8 cellular contexts compared by ENCODE assay signal in genomic region chr2:187453078-187453641, GRCh38. TPM values are rescaled to one million over a fixed set of nuclear protein-coding genes. Genes with fewer than 3 reads are reported as not detected.
DNase-seq lines count a peak whose midpoint lies in the region; ATAC-seq, FAIRE-seq and TF ChIP-seq lines count a peak whose summit lies in the region.

No MANE protein-coding gene starts in this region.

- H3K4me1 ChIP-seq in BE2C: no peaks in the 10 kb centered on the region

- TF ChIP-seq CTCF in BE2C (IDR thresholded peaks at IDR 0.05; ENCODE audit: low read depth, low read length): peak; percentile 24; the same call in 1 of the 2 replicates
- no peak for TF ChIP-seq CTCF in omental fat pad (IDR thresholded peaks at IDR 0.05)

- FAIRE-seq in islet of Langerhans (lab: Jason Lieb, UNC): peak; percentile 99

- no peak for ATAC-seq in omental fat pad (ENCODE audit: low FRiP score)
- ATAC-seq in HG03139 (IDR thresholded peaks at IDR 0.05; ENCODE audit: unreplicated experiment): no peak

- no peak overlapping the region for H3K4me3 ChIP-seq in BE2C (ENCODE audit: low read depth, low read length)

- H3K9me3 ChIP-seq in BE2C: no peaks in the 10 kb centered on the region

- no peak for DNase-seq in BE2C
- DNase-seq in HS-5 (ENCODE audit: low read depth): peak; percentile 29
- peak; percentile 35 for DNase-seq in SKM-1 treated with dmso at 0.1 percent for 144 hours (lab: John Stamatoyannopoulos, UW; ENCODE audit: unreplicated experiment)
- DNase-seq in NCI-H2196 treated with DMSO at 0.1 percent for 48 hours (lab: John Stamatoyannopoulos, UW; ENCODE audit: unreplicated experiment): no peak
- DNase-seq in GM19238 (ENCODE audit: insufficient read length, low spot score): no peak
- DNase-seq in omental fat pad (ENCODE audit: low spot score): no peak

- H3K27me3 ChIP-seq in BE2C: no peaks in the 10 kb centered on the region

- H3K36me3 ChIP-seq in BE2C: no peaks in the 10 kb centered on the region

RNA-seq across cellular contexts. Expression of gene CALCRL, which starts 5.1 kb away (rescaled TPM):
- polyA plus RNA-seq in BE2C (2012; ENCODE audit: insufficient read depth, insufficient read length, low read depth): 0.60 TPM
- 100 to 1,000 TPM; 123 to 264 (median 174) TPM for total RNA-seq in omental fat pad

Comparison
In these comparisons a context has a peak if more than half of its experiments do, and no peak if none do; other contexts are left out.
1. DNase-seq: peak in HS-5 (single experiment) and SKM-1 treated with dmso at 0.1 percent for 144 hours (single experiment); none in BE2C (single experiment), NCI-H2196 treated with DMSO at 0.1 percent for 48 hours (single experiment), GM19238 (single experiment) and omental fat pad (single experiment).